26 cellular contexts compared by ENCODE assay signal in the genomic region with DNA sequence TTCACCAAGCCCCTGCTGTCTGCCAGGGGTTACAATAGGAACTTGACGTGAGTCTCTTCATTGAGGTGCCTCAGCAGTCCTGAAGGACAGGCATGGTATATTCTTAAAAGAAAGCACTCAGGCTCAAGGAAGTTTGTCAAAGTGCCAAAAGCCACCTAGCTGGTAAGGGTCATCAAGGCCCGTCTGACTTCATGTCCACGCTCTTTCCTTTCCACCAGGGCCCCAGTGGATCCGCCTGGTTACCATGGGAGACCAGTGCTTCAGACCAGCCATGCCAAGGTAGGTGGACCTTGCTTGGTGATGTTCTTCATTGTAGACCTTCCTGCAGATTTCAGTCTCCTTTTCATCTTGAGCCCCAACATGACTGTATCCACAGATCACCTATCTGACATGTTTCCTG. TPM values are rescaled to one million over a fixed set of nuclear protein-coding genes. Genes with fewer than 3 reads are reported as not detected.
DNase-seq lines count a peak whose midpoint lies in the region; ATAC-seq and TF ChIP-seq lines count a peak whose summit lies in the region.
"Had no signal": no experiment of that assay in that cellular context is flagged by ENCODE, and none has a peak within 500 bp of the region (broad histone marks: within the 10 kb centered on the region; RNA-seq: fewer than 3 reads in every experiment).

No MANE protein-coding gene starts in this region.

- H3K9me3 ChIP-seq in BLaER1 (no peaks in the 10 kb centered on the region), H9 (ENCODE audit: control insufficient read depth, low read depth, low read length) (no peaks in the 10 kb centered on the region), PC-3 (ENCODE audit: low read length) (no peaks in the 10 kb centered on the region)

- H4K91ac ChIP-seq in H9 (ENCODE audit: insufficient read length, low read depth, low read length): no peak overlapping the region

- H3K27me3 Mint-ChIP-seq in H9 (ENCODE audit: low read depth) (peaks cover 16% of the 10 kb centered on the region), osteocyte (ENCODE audit: unreplicated experiment) (no peaks in the 10 kb centered on the region), mesothelial cell of epicardium (ENCODE audit: low read depth) (peaks cover 45% of the 10 kb centered on the region)

- no peak overlapping the region for H3K4ac ChIP-seq in H9 (ENCODE audit: low read depth, low read length)

- no peaks in the 10 kb centered on the region for H3K79me1 ChIP-seq in H9 (ENCODE audit: insufficient read depth, low read depth, low read length, poor library complexity, severe bottlenecking)

- no peaks in the 10 kb centered on the region for H3K36me3 Mint-ChIP-seq in H9 (ENCODE audit: insufficient read depth in 1 of 3, low read depth in 3 of 3)
- no peaks in the 10 kb centered on the region for H3K36me3 Mint-ChIP-seq in osteocyte (ENCODE audit: unreplicated experiment)
- H3K36me3 Mint-ChIP-seq in mesothelial cell of epicardium: no peaks in the 10 kb centered on the region
- H3K36me3 Mint-ChIP-seq: CD4-positive, alpha-beta memory T cell had no signal

- no CpG with 5 or more reads among the region's 4 CpGs for WGBS in H9 (ENCODE audit: extremely low coverage, insufficient read length, low lambda C conversion rate)

- H3K4me2 ChIP-seq in BLaER1 (peak overlapping the region; percentile 83; the same call in 1 of the 2 replicates), H9 (ENCODE audit: insufficient read depth, insufficient read length, low read length) (no peak overlapping the region), PC-3 (ENCODE audit: low read length) (no peak overlapping the region)

- H2AFZ ChIP-seq in H9 (ENCODE audit: low read length) (no peak overlapping the region), PC-3 (ENCODE audit: low read length) (no peak overlapping the region)

- H2BK20ac ChIP-seq in H9 (ENCODE audit: low read depth, low read length, poor library complexity, severe bottlenecking): no peak overlapping the region

- H3K9me2 ChIP-seq in PC-3 (replicated peaks; ENCODE audit: low read length): no peaks in the 10 kb centered on the region

- H3F3A ChIP-seq in PC-3 (ENCODE audit: low read length, unreplicated experiment): no peaks in the 10 kb centered on the region

- no peaks in the 10 kb centered on the region for H3K27me3 ChIP-seq in BLaER1
- no peaks in the 10 kb centered on the region for H3K27me3 ChIP-seq in H9 (ENCODE audit: insufficient read depth, low read length)
- H3K27me3 ChIP-seq in PC-3 (ENCODE audit: low read length): no peaks in the 10 kb centered on the region

- no peak overlapping the region for H3T11ph ChIP-seq in H9 (ENCODE audit: low read length)

- CTCF ChIA-PET in PC-3 (lab: Charles Lee): no interaction called here

- ATAC-seq in PC-3: no peak
- ATAC-seq: GM12878, HCT116, Panc1 had no signal

- no peak overlapping the region for H3K14ac ChIP-seq in H9 (ENCODE audit: insufficient read depth, low read length)

- intact Hi-C loops in PC-3 (cut with micrococcal nuclease): no loop called here

- DNase-seq in H9 (peak; percentile 12), RPMI8226 (peak; percentile 61), osteocyte (ENCODE audit: extremely low spot score, unreplicated experiment) (peak; percentile 56), PC-3 (no peak), mesothelial cell of epicardium (ENCODE audit: low spot score in 2 of 2, unreplicated experiment in 2 of 2) (no peak), OCI-M1 (lab: John Stamatoyannopoulos, UW) (no peak)
- DNase-seq: C1 segment of cervical spinal cord; CD4-positive, alpha-beta memory T cell; COR-L47; EL; GDM1; NCI-H1092 treated with DMSO at 0.1 percent for 48 hours; NCI-H1436; NCI-H187; NCI-H2081 treated with DMSO at 0.1 percent for 48 hours; NCI-H2171; NCI-H345; NCI-H510A treated with DMSO at 0.1 percent for 48 hours; SHP77 treated with DMSO at 0.1 percent for 48 hours had no signal

- peaks cover 6 to 8% of the 10 kb centered on the region in 2 experiments; a peak in 3 of 4 replicates for H3K4me1 Mint-ChIP-seq in H9
- no peaks in the 10 kb centered on the region for H3K4me1 Mint-ChIP-seq in osteocyte (ENCODE audit: unreplicated experiment)
- H3K4me1 Mint-ChIP-seq in mesothelial cell of epicardium: no peaks in the 10 kb centered on the region

- no peak overlapping the region for H2BK15ac ChIP-seq in H9 (ENCODE audit: low read depth, low read length)

- H3K27ac Mint-ChIP-seq in H9 (no peak overlapping the region), osteocyte (ENCODE audit: unreplicated experiment) (no peak overlapping the region), mesothelial cell of epicardium (no peak overlapping the region)
- H3K27ac Mint-ChIP-seq: CD4-positive, alpha-beta memory T cell had no signal

- H3K36me3 ChIP-seq in BLaER1 (no peaks in the 10 kb centered on the region), PC-3 (ENCODE audit: low read depth, low read length) (no peaks in the 10 kb centered on the region)

- no peak overlapping the region for H3K18ac ChIP-seq in H9 (ENCODE audit: insufficient read length, low read depth, low read length)

- H3K9me3 Mint-ChIP-seq in H9 (no peaks in the 10 kb centered on the region), osteocyte (ENCODE audit: unreplicated experiment) (no peaks in the 10 kb centered on the region), mesothelial cell of epicardium (no peaks in the 10 kb centered on the region)
- H3K9me3 Mint-ChIP-seq: CD4-positive, alpha-beta memory T cell; IgD-negative memory B cell had no signal

- H3K56ac ChIP-seq in H9 (ENCODE audit: insufficient read length, low read depth, low read length): no peak overlapping the region

- no peak overlapping the region for H2BK5ac ChIP-seq in H9 (ENCODE audit: insufficient read length, low read length)

- peaks cover 90% of the 10 kb centered on the region for H3K4me1 ChIP-seq in BLaER1
- no peaks in the 10 kb centered on the region for H3K4me1 ChIP-seq in H9 (ENCODE audit: insufficient read depth, low read length)
- H3K4me1 ChIP-seq in PC-3 (ENCODE audit: insufficient read depth, low read length): no peaks in the 10 kb centered on the region

- H3K23ac ChIP-seq in H9 (ENCODE audit: insufficient read length, low read depth, low read length): no peak overlapping the region

- no peak overlapping the region for H3K4me3 Mint-ChIP-seq in H9
- no peak overlapping the region for H3K4me3 Mint-ChIP-seq in osteocyte (ENCODE audit: unreplicated experiment)
- no peak overlapping the region for H3K4me3 Mint-ChIP-seq in mesothelial cell of epicardium
- H3K4me3 Mint-ChIP-seq: CD4-positive, alpha-beta memory T cell; IgD-negative memory B cell had no signal

- H3K9ac ChIP-seq in BLaER1 (no peak overlapping the region), H9 (ENCODE audit: extremely low read depth, insufficient read length, low read length) (no peak overlapping the region), PC-3 (ENCODE audit: low read length) (no peak overlapping the region)

- H2BK12ac ChIP-seq in H9 (ENCODE audit: insufficient read length, low read depth, low read length): no peak overlapping the region

- H4K20me1 ChIP-seq in BLaER1: no peaks in the 10 kb centered on the region
- no peaks in the 10 kb centered on the region for H4K20me1 ChIP-seq in H9 (ENCODE audit: control insufficient read depth, insufficient read depth, insufficient read length)
- no peaks in the 10 kb centered on the region for H4K20me1 ChIP-seq in PC-3 (ENCODE audit: low read length)

- POLR2A ChIA-PET in PC-3 (lab: Charles Lee; ENCODE audit: unreplicated experiment): no interaction called here

- H3K27ac ChIP-seq in BLaER1: no peak overlapping the region
- no peak overlapping the region for H3K27ac ChIP-seq in H9 (ENCODE audit: insufficient read length, low read depth, low read length)
- no peak overlapping the region for H3K27ac ChIP-seq in PC-3 (ENCODE audit: low read length)
- H3K27ac ChIP-seq: HL-60 had no signal

- H2BK120ac ChIP-seq in H9 (ENCODE audit: low read depth, low read length, poor library complexity, severe bottlenecking): no peak overlapping the region

- no TSS peak for BruUV-seq in PC-3 (replicated peaks; lab: Mats Ljungman, UMichigan)

- H4K8ac ChIP-seq in H9 (replicated peaks; ENCODE audit: insufficient read length, low read depth, low read length): no peak overlapping the region

- H3K79me2 ChIP-seq in H9 (ENCODE audit: insufficient read depth, low read length): no peaks in the 10 kb centered on the region
- H3K79me2 ChIP-seq in PC-3 (ENCODE audit: low read length): no peaks in the 10 kb centered on the region

- no peak overlapping the region for H2AK5ac ChIP-seq in H9 (ENCODE audit: insufficient read length, low read length)

- H3K4me3 ChIP-seq in BLaER1 (no peak overlapping the region), PC-3 (ENCODE audit: low read length) (no peak overlapping the region)
- H3K4me3 ChIP-seq: GM12878 had no signal

- H3K23me2 ChIP-seq in H9 (ENCODE audit: insufficient read length, low read depth, low read length, poor library complexity, severe bottlenecking): no peaks in the 10 kb centered on the region

- H4K5ac ChIP-seq in H9 (ENCODE audit: insufficient read length, low read depth, low read length): no peak overlapping the region

- no peak for TF ChIP-seq CTCF in H9 (conservative IDR thresholded peaks at IDR 0.05)
- TF ChIP-seq CTCF in osteocyte (IDR thresholded peaks at IDR 0.05): no peak
- TF ChIP-seq CTCF in PC-3 (conservative IDR thresholded peaks at IDR 0.05; ENCODE audit: low read depth, low read length): no peak
- no peak for TF ChIP-seq CTCF in mesothelial cell of epicardium (IDR thresholded peaks at IDR 0.05; ENCODE audit: unreplicated experiment)

RNA-seq across cellular contexts. Expression of a gene that starts 27.6 kb away (rescaled TPM):
- total RNA-seq in H9 (2021): not detected in 2 replicates
- not detected in 2 replicates for total RNA-seq in osteocyte
- total RNA-seq in PC-3 (2014; rRNA removed): not detected in 2 replicates
- not detected in 3 replicates for total RNA-seq in mesothelial cell of epicardium
- total RNA-seq: CD4-positive, alpha-beta memory T cell; H1 had no signal

RNA-seq across cellular contexts. Expression of a gene that starts 34.4 kb away (rescaled TPM):
- not detected in 2 replicates for total RNA-seq in H9 (2021)
- not detected in 2 replicates for total RNA-seq in osteocyte
- not detected in 2 replicates for total RNA-seq in PC-3 (2014; rRNA removed)
- not detected in 3 replicates for total RNA-seq in mesothelial cell of epicardium
- total RNA-seq: CD4-positive, alpha-beta memory T cell; GM12878; H1 had no signal

Comparison
In these comparisons a context has a peak if more than half of its experiments do, and no peak if none do; other contexts are left out.
1. DNase-seq: peak in H9 (single experiment), RPMI8226 (single experiment) and osteocyte (single experiment); none in PC-3 (single experiment), mesothelial cell of epicardium (0 of 2) and OCI-M1 (single experiment).